ENCODE assay signal across 1 cellular context in the genomic region with DNA sequence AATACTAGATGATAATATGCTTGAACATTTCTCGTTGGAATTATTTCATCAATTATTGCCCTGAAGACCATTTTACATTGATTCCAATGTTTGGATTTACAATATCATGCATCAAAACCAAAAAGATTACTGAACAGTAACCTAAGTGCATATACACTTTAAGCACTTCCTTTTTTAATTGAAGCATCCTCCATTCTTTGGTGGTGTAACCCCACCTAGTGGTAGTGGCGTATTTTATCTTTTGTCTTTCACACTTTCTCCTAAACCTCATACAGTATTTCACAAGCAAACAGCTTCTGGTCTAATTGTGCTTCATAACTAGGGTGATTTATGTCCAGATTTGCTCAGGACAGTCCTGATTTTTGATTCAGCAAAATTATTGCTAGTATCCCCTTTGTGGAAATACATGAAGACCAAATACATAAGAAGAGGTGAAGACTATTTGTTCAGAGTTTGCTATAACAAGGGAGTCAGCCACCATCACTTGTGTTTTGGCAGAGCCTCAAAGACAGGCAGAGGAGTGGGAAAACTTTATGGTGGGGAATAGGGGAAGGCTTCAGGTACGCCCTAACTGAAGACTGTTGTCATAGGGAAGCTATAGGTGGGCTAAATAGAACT.
A peak's percentile ranks its signal among the peaks of the same experiment; 100 is the strongest.
TF ChIP-seq lines count a peak whose summit lies in the region.

No MANE protein-coding gene starts in this region.

TF ChIP-seq in K562, 482 proteins besides CTCF, POLR2A, EP300 and RAD21 (continued from another document and continues in another):
- TF ChIP-seq ZBTB43 (CRISPR knock-in tag; IDR thresholded peaks at IDR 0.05) (no peak), ZNF696 (CRISPR knock-in tag; conservative IDR thresholded peaks at IDR 0.05) (no peak), E4F1 (CRISPR knock-in tag; IDR thresholded peaks at IDR 0.05; ENCODE audit: borderline replicate concordance) (no peak), PHB (CRISPR knock-in tag; IDR thresholded peaks at IDR 0.05) (no peak), HDAC8 (tag; IDR thresholded peaks at IDR 0.05) (no peak), MNT (conservative IDR thresholded peaks at IDR 0.05) (0 out of 4 replicates have a peak, but pooled peaks of 1 of the 2 experiments have one; percentile 8), SRSF7 (optimal IDR thresholded peaks at IDR 0.05; ENCODE audit: low read depth, low read length) (no peak), ASH1L (IDR thresholded peaks at IDR 0.05; ENCODE audit: borderline replicate concordance, low read depth, partially characterized antibody) (no peak), ZNF589 (CRISPR knock-in tag; IDR thresholded peaks at IDR 0.05; ENCODE audit: low read depth) (no peak), TCF7 (IDR thresholded peaks at IDR 0.05; ENCODE audit: borderline replicate concordance) (no peak), AFF4 (CRISPR knock-in tag; IDR thresholded peaks at IDR 0.05) (no peak), MYNN (IDR thresholded peaks at IDR 0.05) (no peak), MYNN (CRISPR knock-in tag; IDR thresholded peaks at IDR 0.05) (no peak), TCF7L2 (IDR thresholded peaks at IDR 0.05; ENCODE audit: low read depth, low read length) (no peak), CHAMP1 (IDR thresholded peaks at IDR 0.05) (peak; percentile 64; the same call in 1 of the 2 replicates), HEY1 (CRISPR knock-in tag; IDR thresholded peaks at IDR 0.05; ENCODE audit: borderline replicate concordance) (no peak), ZNF655 (CRISPR knock-in tag; IDR thresholded peaks at IDR 0.05) (no peak), ILF3 (IDR thresholded peaks at IDR 0.05; ENCODE audit: borderline replicate concordance) (0 out of 2 replicates have a peak, but pooled peaks have one; percentile 50), ZSCAN32 (CRISPR knock-in tag; IDR thresholded peaks at IDR 0.05) (no peak), NR4A1 (CRISPR knock-in tag; IDR thresholded peaks at IDR 0.05) (no peak), NR4A1 (tag; IDR thresholded peaks at IDR 0.05) (no peak), POLR2AphosphoS2 (IDR thresholded peaks at IDR 0.05; ENCODE audit: low read length) (no peak), RAD51 (IDR thresholded peaks at IDR 0.05; ENCODE audit: borderline replicate concordance, low read depth) (0 out of 2 replicates have a peak, but pooled peaks have one; percentile 20), CGGBP1 (CRISPR knock-in tag; IDR thresholded peaks at IDR 0.05) (no peak), KDM4B (IDR thresholded peaks at IDR 0.05; ENCODE audit: borderline replicate concordance in 2 of 2, low read depth in 1 of 2) (peak in 1 of 2 experiments; percentile 41; a peak in 1 of 4 replicates), HNRNPUL1 (IDR thresholded peaks at IDR 0.05; ENCODE audit: low read length) (no peak), PHF8 (IDR thresholded peaks at IDR 0.05; ENCODE audit: borderline replicate concordance, low read length) (no peak), CHD1 (IDR thresholded peaks at IDR 0.05; ENCODE audit: low read length) (no peak), CCAR2 (IDR thresholded peaks at IDR 0.05; ENCODE audit: low read depth, low read length) (no peak), ETV1 (tag; conservative IDR thresholded peaks at IDR 0.05; ENCODE audit: low read depth) (0 out of 2 replicates have a peak, but pooled peaks have one; percentile 20), POLR2AphosphoS5 (IDR thresholded peaks at IDR 0.05; ENCODE audit: control insufficient read depth, insufficient read depth, low read depth, low read length) (no peak), SIN3A (IDR thresholded peaks at IDR 0.05; ENCODE audit: borderline replicate concordance in 2 of 2, control insufficient read depth in 1 of 2, low read depth in 2 of 2, low read length in 2 of 2) (no peak), POLR2G (IDR thresholded peaks at IDR 0.05; ENCODE audit: low read depth, low read length) (no peak), ZNF24 (IDR thresholded peaks at IDR 0.05) (peak; percentile 39; the same call in 1 of the 2 replicates), CREB1 (IDR thresholded peaks at IDR 0.05) (no peak), CREB1 (CRISPR knock-in tag; IDR thresholded peaks at IDR 0.05) (0 out of 2 replicates have a peak, but pooled peaks have one; percentile 37), RBM25 (IDR thresholded peaks at IDR 0.05; ENCODE audit: low read depth, low read length, severe bottlenecking) (no peak)
- TF ChIP-seq, protein P1, sequence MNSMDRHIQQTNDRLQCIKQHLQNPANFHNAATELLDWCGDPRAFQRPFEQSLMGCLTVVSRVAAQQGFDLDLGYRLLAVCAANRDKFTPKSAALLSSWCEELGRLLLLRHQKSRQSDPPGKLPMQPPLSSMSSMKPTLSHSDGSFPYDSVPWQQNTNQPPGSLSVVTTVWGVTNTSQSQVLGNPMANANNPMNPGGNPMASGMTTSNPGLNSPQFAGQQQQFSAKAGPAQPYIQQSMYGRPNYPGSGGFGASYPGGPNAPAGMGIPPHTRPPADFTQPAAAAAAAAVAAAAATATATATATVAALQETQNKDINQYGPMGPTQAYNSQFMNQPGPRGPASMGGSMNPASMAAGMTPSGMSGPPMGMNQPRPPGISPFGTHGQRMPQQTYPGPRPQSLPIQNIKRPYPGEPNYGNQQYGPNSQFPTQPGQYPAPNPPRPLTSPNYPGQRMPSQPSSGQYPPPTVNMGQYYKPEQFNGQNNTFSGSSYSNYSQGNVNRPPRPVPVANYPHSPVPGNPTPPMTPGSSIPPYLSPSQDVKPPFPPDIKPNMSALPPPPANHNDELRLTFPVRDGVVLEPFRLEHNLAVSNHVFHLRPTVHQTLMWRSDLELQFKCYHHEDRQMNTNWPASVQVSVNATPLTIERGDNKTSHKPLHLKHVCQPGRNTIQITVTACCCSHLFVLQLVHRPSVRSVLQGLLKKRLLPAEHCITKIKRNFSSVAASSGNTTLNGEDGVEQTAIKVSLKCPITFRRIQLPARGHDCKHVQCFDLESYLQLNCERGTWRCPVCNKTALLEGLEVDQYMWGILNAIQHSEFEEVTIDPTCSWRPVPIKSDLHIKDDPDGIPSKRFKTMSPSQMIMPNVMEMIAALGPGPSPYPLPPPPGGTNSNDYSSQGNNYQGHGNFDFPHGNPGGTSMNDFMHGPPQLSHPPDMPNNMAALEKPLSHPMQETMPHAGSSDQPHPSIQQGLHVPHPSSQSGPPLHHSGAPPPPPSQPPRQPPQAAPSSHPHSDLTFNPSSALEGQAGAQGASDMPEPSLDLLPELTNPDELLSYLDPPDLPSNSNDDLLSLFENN (IDR thresholded peaks at IDR 0.05; ENCODE audit: low read depth in 2 of 2, low read length in 2 of 2): no peak
